In the genomic region with DNA sequence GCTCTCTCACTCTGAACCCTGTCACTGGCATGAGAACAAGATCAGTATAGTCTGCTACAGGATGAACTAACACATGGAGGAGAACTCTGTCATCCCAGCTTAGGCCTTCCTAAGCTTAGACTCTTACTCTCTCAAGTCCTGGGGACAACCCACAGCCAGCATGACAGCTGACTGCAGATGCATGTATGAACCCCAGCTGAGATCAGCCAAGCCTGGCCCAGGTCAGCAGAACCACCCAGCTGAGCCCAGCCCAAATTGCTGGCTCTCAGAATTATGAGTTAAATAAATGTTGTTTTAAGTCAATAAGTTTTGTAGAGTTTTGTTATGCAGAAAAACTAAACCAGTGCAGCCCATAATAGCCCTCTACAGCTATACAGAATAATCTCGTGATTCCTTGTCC, we compare ENCODE assay signal across 21 cellular contexts.
DNase-seq lines count a peak whose midpoint lies in the region; ATAC-seq and TF ChIP-seq lines count a peak whose summit lies in the region.
"Had no signal": no experiment of that assay in that cellular context is flagged by ENCODE, and none has a peak within 500 bp of the region (broad histone marks: within the 10 kb centered on the region; RNA-seq: fewer than 3 reads in every experiment).

No MANE protein-coding gene starts in this region.

- H3K27me3 ChIP-seq in GM23338 (ENCODE audit: insufficient read depth) (no peaks in the 10 kb centered on the region), esophagus muscularis mucosa (no peaks in the 10 kb centered on the region), stomach smooth muscle (ENCODE audit: control insufficient read depth in 1 of 2, insufficient read depth in 2 of 2, low read length in 2 of 2) (no peaks in the 10 kb centered on the region), A673 (replicated peaks; ENCODE audit: insufficient read depth, low read depth, low read length, poor library complexity) (no peaks in the 10 kb centered on the region)
- H3K27me3 ChIP-seq: BE2C, Peyer's patch, SJCRH30 had no signal

- 63% methylated on average over 1 of the region's 1 CpG for WGBS in esophagus muscularis mucosa

- H3K27ac Mint-ChIP-seq in GM23338 = no peak overlapping the region
- H3K27ac Mint-ChIP-seq in activated naive CD8-positive, alpha-beta T cell treated with anti-CD3 and anti-CD28 coated beads for 36 hours = no peak overlapping the region
- H3K27ac Mint-ChIP-seq: CD4-positive, CD25-positive, alpha-beta regulatory T cell; H9 had no signal

- no peak overlapping the region for H3K27ac ChIP-seq in GM23338 (ENCODE audit: low read depth)
- H3K27ac ChIP-seq in angular gyrus (ENCODE audit: low read depth, low read length) = peak overlapping the region; percentile 82
- H3K27ac ChIP-seq in esophagus muscularis mucosa (replicated peaks in 1 of 4) = peak overlapping the region; percentile 67 to 75 (median 68)
- H3K27ac ChIP-seq in stomach smooth muscle (ENCODE audit: low read length) = peak overlapping the region; percentile 11
- H3K27ac ChIP-seq in A673 (ENCODE audit: low read depth, low read length, poor library complexity, severe bottlenecking) = no peak overlapping the region
- H3K27ac ChIP-seq: A549, Peyer's patch, SJCRH30 had no signal

- intact Hi-C loops in esophagus muscularis mucosa (cut with DNase I) (no loop called here), A673 (cut with micrococcal nuclease; ENCODE audit: unreplicated experiment) (no loop called here)

- peaks cover 8% of the 10 kb centered on the region; the same call in 1 of the 2 replicates for H3K9me2 ChIP-seq in GM23338 (ENCODE audit: insufficient read depth)

- ATAC-seq in GM23338 (no peak), HG03521 (IDR thresholded peaks at IDR 0.05; ENCODE audit: unreplicated experiment) (no peak)
- ATAC-seq: A549 had no signal

- H2AFZ ChIP-seq in GM23338 = no peak overlapping the region

- CTCF ChIA-PET in A673 (lab: Charles Lee) = no interaction called here

- no peak overlapping the region for H3K4me3 Mint-ChIP-seq in GM23338
- H3K4me3 Mint-ChIP-seq in activated naive CD8-positive, alpha-beta T cell treated with anti-CD3 and anti-CD28 coated beads for 36 hours = no peak overlapping the region
- H3K4me3 Mint-ChIP-seq: CD4-positive, CD25-positive, alpha-beta regulatory T cell; H9; IgD-negative memory B cell had no signal

- no peak for TF ChIP-seq POLR2A in esophagus muscularis mucosa (IDR thresholded peaks at IDR 0.05; ENCODE audit: low read depth)

- TF ChIP-seq EP300 in esophagus muscularis mucosa (IDR thresholded peaks at IDR 0.05) = no peak

- no peaks in the 10 kb centered on the region for H3K4me1 Mint-ChIP-seq in GM23338
- peaks cover 7% of the 10 kb centered on the region for H3K4me1 Mint-ChIP-seq in activated naive CD8-positive, alpha-beta T cell treated with anti-CD3 and anti-CD28 coated beads for 36 hours
- H3K4me1 Mint-ChIP-seq: CD4-positive, CD25-positive, alpha-beta regulatory T cell; IgD-negative memory B cell had no signal

- no TSS peak for BruUV-seq in A673 (replicated peaks; lab: Mats Ljungman, UMichigan)

- no peaks in the 10 kb centered on the region for H3K9me3 Mint-ChIP-seq in GM23338
- H3K9me3 Mint-ChIP-seq in activated naive CD8-positive, alpha-beta T cell treated with anti-CD3 and anti-CD28 coated beads for 36 hours = no peaks in the 10 kb centered on the region
- H3K9me3 Mint-ChIP-seq: CD4-positive, CD25-positive, alpha-beta regulatory T cell; H9; IgD-negative memory B cell had no signal

- no peaks in the 10 kb centered on the region for H3F3A ChIP-seq in GM23338 (replicated peaks; ENCODE audit: low read depth)

- H3K79me2 ChIP-seq in GM23338 (replicated peaks; ENCODE audit: insufficient read depth) = no peaks in the 10 kb centered on the region

- H3K4me2 ChIP-seq in GM23338 = no peak overlapping the region
- H3K4me2 ChIP-seq: A549 had no signal

- POLR2A ChIA-PET in A673 (lab: Charles Lee; ENCODE audit: low non-redundant PET) = no interaction called here

- H3K36me3 ChIP-seq in GM23338 (ENCODE audit: insufficient read depth) (no peaks in the 10 kb centered on the region), esophagus muscularis mucosa (no peaks in the 10 kb centered on the region), stomach smooth muscle (ENCODE audit: control insufficient read depth in 2 of 2, insufficient read depth in 2 of 2, low read length in 2 of 2) (peaks cover 0 to 2% of the 10 kb centered on the region in 2 donors), A673 (ENCODE audit: insufficient read depth, low read length, poor library complexity, severe bottlenecking) (no peaks in the 10 kb centered on the region)
- H3K36me3 ChIP-seq: BE2C, Peyer's patch, SJCRH30 had no signal

- H3K36me3 Mint-ChIP-seq in GM23338 (ENCODE audit: low read depth) = no peaks in the 10 kb centered on the region
- peaks cover 3% of the 10 kb centered on the region for H3K36me3 Mint-ChIP-seq in activated naive CD8-positive, alpha-beta T cell treated with anti-CD3 and anti-CD28 coated beads for 36 hours
- H3K36me3 Mint-ChIP-seq: CD4-positive, CD25-positive, alpha-beta regulatory T cell; IgD-negative memory B cell had no signal

- no peak for DNase-seq in GM23338 (ENCODE audit: low spot score)
- DNase-seq in esophagus muscularis mucosa (ENCODE audit: extremely low spot score) = no peak
- no peak for DNase-seq in GOT3 (lab: John Stamatoyannopoulos, UW)
- no peak for DNase-seq in A673 (ENCODE audit: low spot score)
- no peak for DNase-seq in activated naive CD8-positive, alpha-beta T cell treated with anti-CD3 and anti-CD28 coated beads for 36 hours
- DNase-seq: BE2C; CD4-positive, CD25-positive, alpha-beta regulatory T cell; DMS79; H9; NCI-H1105; NCI-H2029 treated with DMSO at 0.1 percent for 48 hours; NCI-H226; NCI-H524; NCI-H774; Peyer's patch; SJCRH30 had no signal

- H3K4me1 ChIP-seq in GM23338 (ENCODE audit: insufficient read depth) = no peaks in the 10 kb centered on the region
- peaks cover 15 to 43% (median 36%) of the 10 kb centered on the region in 4 donors for H3K4me1 ChIP-seq in esophagus muscularis mucosa
- peaks cover 26% of the 10 kb centered on the region for H3K4me1 ChIP-seq in stomach smooth muscle (ENCODE audit: control insufficient read depth, insufficient read depth, low read length)
- H3K4me1 ChIP-seq in A673 (ENCODE audit: insufficient read depth, low read length, poor library complexity, severe bottlenecking) = no peaks in the 10 kb centered on the region

- TF ChIP-seq CTCF in GM23338 (conservative IDR thresholded peaks at IDR 0.05; ENCODE audit: low read depth in 2 of 2) = no peak
- no peak for TF ChIP-seq CTCF in esophagus muscularis mucosa (IDR thresholded peaks at IDR 0.05)
- TF ChIP-seq CTCF in A673 (conservative IDR thresholded peaks at IDR 0.05; ENCODE audit: low read depth, low read length) = no peak

- H3K27me3 Mint-ChIP-seq in GM23338 (ENCODE audit: insufficient read depth, low read depth, poor library complexity) = peaks cover 3% of the 10 kb centered on the region
- H3K27me3 Mint-ChIP-seq in activated naive CD8-positive, alpha-beta T cell treated with anti-CD3 and anti-CD28 coated beads for 36 hours = no peaks in the 10 kb centered on the region
- H3K27me3 Mint-ChIP-seq: CD4-positive, CD25-positive, alpha-beta regulatory T cell had no signal

- no peaks in the 10 kb centered on the region for H4K20me1 ChIP-seq in GM23338 (replicated peaks; ENCODE audit: insufficient read depth)

- peaks cover 0 to 8% (median 0%) of the 10 kb centered on the region in 4 donors for H3K9me3 ChIP-seq in esophagus muscularis mucosa
- H3K9me3 ChIP-seq in stomach smooth muscle (ENCODE audit: control insufficient read depth in 2 of 2, low read length in 2 of 2) = no peaks in the 10 kb centered on the region
- H3K9me3 ChIP-seq in A673 (ENCODE audit: low read depth, low read length, poor library complexity, severe bottlenecking) = no peaks in the 10 kb centered on the region
- H3K9me3 ChIP-seq: A549, BE2C, Peyer's patch, SJCRH30 had no signal

- H3K9ac ChIP-seq in stomach smooth muscle (ENCODE audit: low read length in 2 of 2) = no peak overlapping the region

- H3K4me3 ChIP-seq in GM23338 = no peak overlapping the region
- H3K4me3 ChIP-seq in esophagus muscularis mucosa = no peak overlapping the region
- no peak overlapping the region for H3K4me3 ChIP-seq in stomach smooth muscle (ENCODE audit: low read length in 2 of 2)
- H3K4me3 ChIP-seq in A673 (ENCODE audit: low read depth, low read length, poor library complexity, severe bottlenecking) = no peak overlapping the region
- H3K4me3 ChIP-seq: A549, Peyer's patch, SJCRH30 had no signal

TF ChIP-seq in GM23338, 12 proteins besides CTCF, POLR2A, EP300 and RAD21:
- TF ChIP-seq EZH2 (IDR thresholded peaks at IDR 0.05; ENCODE audit: low read depth, unreplicated experiment) (no peak), ZNF331 (CRISPR knock-in tag; IDR thresholded peaks at IDR 0.05; ENCODE audit: low read depth) (peak; percentile 76)

Comparison
In these comparisons a context has a peak if more than half of its experiments do, and no peak if none do; other contexts are left out.
1. H3K27ac ChIP-seq: peak in angular gyrus (single experiment), esophagus muscularis mucosa (4 of 4) and stomach smooth muscle (single experiment); none in GM23338 (single experiment) and A673 (single experiment).